Comparison of ENCODE assay signal across 8 cellular contexts in the genomic region with DNA sequence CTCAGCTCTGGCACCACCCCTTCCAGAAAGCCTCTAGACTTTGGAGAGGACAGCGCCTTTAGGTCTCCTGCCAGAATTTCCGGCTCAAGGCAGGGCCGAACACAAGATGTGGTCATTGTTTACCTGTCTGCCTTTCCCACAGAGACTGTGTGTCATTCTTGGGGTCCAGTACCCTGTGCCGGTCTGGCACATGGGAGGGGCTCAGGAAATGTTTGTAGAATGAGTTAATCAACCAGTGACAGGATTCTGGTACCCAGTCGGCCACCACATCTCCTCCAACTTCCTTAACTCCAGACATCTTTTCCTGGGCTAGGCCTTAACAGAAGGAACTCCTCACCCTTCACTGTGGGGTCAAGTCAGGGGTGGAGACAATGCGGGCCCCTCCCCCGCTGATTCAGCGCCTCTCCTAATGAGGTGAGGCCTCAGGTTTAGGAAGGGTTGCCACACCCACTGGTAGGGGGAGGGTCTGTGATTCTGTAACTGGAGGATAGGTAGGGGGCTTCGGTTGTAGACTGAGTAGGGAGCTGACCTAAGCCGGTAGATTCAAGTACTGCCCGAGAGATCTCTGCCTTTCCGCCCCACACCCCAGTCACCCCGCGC. TPM values are rescaled to one million over a fixed set of nuclear protein-coding genes. Genes with fewer than 3 reads are reported as not detected.
DNase-seq lines count a peak whose midpoint lies in the region; ATAC-seq and TF ChIP-seq lines count a peak whose summit lies in the region.

No MANE protein-coding gene starts in this region.

- ATAC-seq in HG03460 (IDR thresholded peaks at IDR 0.05; ENCODE audit: unreplicated experiment): peak; percentile 37

- H3K36me3 ChIP-seq in esophagus muscularis mucosa: peaks cover 0 to 12% (median 9%) of the 10 kb centered on the region in 4 donors

- H3K4me1 ChIP-seq in esophagus muscularis mucosa: peaks cover 36 to 53% (median 45%) of the 10 kb centered on the region in 4 donors

- WGBS in esophagus muscularis mucosa: 32% methylated on average over 9 of the region's 14 CpGs

- TF ChIP-seq POLR2A in esophagus muscularis mucosa (IDR thresholded peaks at IDR 0.05; ENCODE audit: low read depth): no peak

- H3K4me3 Mint-ChIP-seq in nephron progenitor cell: peak overlapping the region; percentile 83

- H3K4me3 ChIP-seq in WI38 (ENCODE audit: low read depth, low read length) (peak overlapping the region; percentile 76), esophagus muscularis mucosa (peak overlapping the region; percentile 67 to 86 (median 79))

- peaks cover 0 to 24% (median 0%) of the 10 kb centered on the region in 4 donors for H3K27me3 ChIP-seq in esophagus muscularis mucosa

- H3K4me1 Mint-ChIP-seq in nephron progenitor cell: peaks cover 35% of the 10 kb centered on the region

- DNase-seq in stimulated activated CD4-positive, alpha-beta T cell treated with anti-CD3 and anti-CD28 coated beads, Interleukin-12 subunit alpha, Interleukin-12 subunit beta, amount 100 ng/mL, for 48 hours (ENCODE audit: low read depth in 2 of 3, low spot score in 1 of 3): peak in 2 of 3 donors; percentile 19 to 34
- DNase-seq in stimulated activated CD4-positive, alpha-beta T cell treated with anti-CD3 and anti-CD28 coated beads, Interleukin-2, amount 100 ng/mL, for 48 hours: no peak
- DNase-seq in esophagus muscularis mucosa (ENCODE audit: extremely low spot score) (no peak), nephron progenitor cell (no peak), occipital lobe (lab: John Stamatoyannopoulos, UW) (no peak), NOMO-1 treated with dmso at 0.1 percent for 144 hours (lab: John Stamatoyannopoulos, UW; ENCODE audit: unreplicated experiment) (no peak)

- H3K27ac ChIP-seq in esophagus muscularis mucosa (replicated peaks in 1 of 4): peak overlapping the region; percentile 86 to 95 (median 90)

- H3K9me3 ChIP-seq in esophagus muscularis mucosa: no peaks in the 10 kb centered on the region

- intact Hi-C loops in esophagus muscularis mucosa (cut with DNase I): no loop called here

- no peaks in the 10 kb centered on the region for H3K9me3 Mint-ChIP-seq in nephron progenitor cell

- H3K27me3 Mint-ChIP-seq in nephron progenitor cell (ENCODE audit: low read depth, poor library complexity): peaks cover 3% of the 10 kb centered on the region

- TF ChIP-seq EP300 in esophagus muscularis mucosa (IDR thresholded peaks at IDR 0.05): no peak

- TF ChIP-seq CTCF in WI38 (IDR thresholded peaks at IDR 0.05; ENCODE audit: low read depth, low read length) (no peak), esophagus muscularis mucosa (IDR thresholded peaks at IDR 0.05) (no peak), nephron progenitor cell (IDR thresholded peaks at IDR 0.05) (no peak)

- no peaks in the 10 kb centered on the region for H3K36me3 Mint-ChIP-seq in nephron progenitor cell (ENCODE audit: low read depth)

- H3K27ac Mint-ChIP-seq in nephron progenitor cell: peak overlapping the region; percentile 14

RNA-seq across cellular contexts. Expression of a gene that starts 29.3 kb away (rescaled TPM):
- total RNA-seq in esophagus muscularis mucosa (10 to 100 TPM; 18.7 to 57.8 (median 38.2) TPM), occipital lobe (27.0 TPM)

Comparison
In these comparisons a context has a peak if more than half of its experiments do, and no peak if none do; other contexts are left out.
1. DNase-seq: peak in stimulated activated CD4-positive, alpha-beta T cell treated with anti-CD3 and anti-CD28 coated beads, Interleukin-12 subunit alpha, Interleukin-12 subunit beta, amount 100 ng/mL, for 48 hours (2 of 3); none in stimulated activated CD4-positive, alpha-beta T cell treated with anti-CD3 and anti-CD28 coated beads, Interleukin-2, amount 100 ng/mL, for 48 hours (0 of 2), esophagus muscularis mucosa (single experiment), nephron progenitor cell (single experiment), occipital lobe (single experiment) and NOMO-1 treated with dmso at 0.1 percent for 144 hours (single experiment).